Comparison of ENCODE assay signal across 8 cellular contexts in the genomic region with DNA sequence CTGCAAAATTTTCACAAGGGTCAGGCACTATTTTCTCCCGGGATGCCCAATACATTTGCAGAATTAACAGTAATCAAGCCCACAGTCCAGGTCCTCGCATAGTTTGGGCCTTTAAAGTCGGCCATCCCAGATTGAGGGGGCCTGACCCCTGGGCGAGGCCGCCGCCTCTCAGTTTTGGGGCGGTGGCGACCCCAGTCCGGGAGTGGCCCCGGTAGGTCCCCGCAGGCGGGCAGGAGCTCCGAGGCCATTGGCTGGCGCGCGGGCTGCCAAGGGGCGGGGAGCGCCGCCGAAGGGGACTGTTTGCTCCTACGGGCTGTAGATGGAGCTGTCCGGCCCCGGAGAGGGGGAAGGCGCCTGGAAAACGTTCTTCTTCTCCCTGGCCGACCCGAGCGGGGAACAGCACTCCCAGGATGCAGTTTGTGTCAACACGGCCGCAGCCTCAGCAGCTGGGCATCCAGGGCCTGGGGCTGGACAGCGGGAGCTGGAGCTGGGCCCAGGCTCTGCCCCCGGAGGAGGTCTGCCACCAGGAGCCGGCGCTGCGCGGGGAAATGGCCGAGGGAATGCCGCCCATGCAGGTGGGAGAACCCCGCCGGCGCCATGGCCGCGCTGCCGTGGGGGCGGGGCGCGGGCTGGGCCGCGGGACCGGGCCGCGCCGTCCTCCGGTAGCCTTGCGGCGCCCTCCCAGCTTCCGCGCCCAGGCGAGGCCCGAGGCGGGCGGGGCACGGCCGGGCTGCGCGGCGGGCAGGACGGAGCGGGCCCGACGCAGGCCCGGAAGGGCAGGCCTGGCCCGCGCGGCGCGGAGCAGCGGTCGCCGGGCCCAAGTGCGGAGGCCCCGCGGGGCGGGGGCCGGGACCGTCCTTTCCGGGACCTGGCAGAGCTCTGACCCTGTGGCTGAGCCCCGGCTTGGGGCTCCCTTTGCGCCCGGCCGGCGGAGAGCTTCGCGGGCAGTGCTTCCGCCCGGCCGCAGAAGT. TPM values are rescaled to one million over a fixed set of nuclear protein-coding genes. Genes with fewer than 3 reads are reported as not detected.
DNase-seq lines count a peak whose midpoint lies in the region; ATAC-seq, FAIRE-seq and TF ChIP-seq lines count a peak whose summit lies in the region.

A gene (plus strand): TSS at position 367 of the 971 bp plus-strand sequence. CDS start 44 bp downstream, at position 411.

- H3K9me3 ChIP-seq in kidney (ENCODE audit: control insufficient read depth in 1 of 2, low read length in 2 of 2), result no peaks in the 10 kb centered on the region

- H3K36me3 ChIP-seq in kidney (ENCODE audit: control insufficient read depth in 1 of 2, insufficient read depth in 2 of 2, low read length in 2 of 2), result peaks cover 12 to 17% of the 10 kb centered on the region in 2 donors

- H3K27ac ChIP-seq in kidney (ENCODE audit: low read depth in 2 of 2, low read length in 2 of 2), result peak within 1 kb of the TSS; percentile 86 to 87

- peak within 1 kb of the TSS; percentile 87 to 93 for H3K9ac ChIP-seq in kidney (ENCODE audit: low read length in 2 of 2)

- TF ChIP-seq CTCF in AG09309 (IDR thresholded peaks at IDR 0.05; ENCODE audit: control insufficient read depth, insufficient read depth, low read depth, low read length, missing control alignments), result peak; percentile 81
- peak; percentile 50 for TF ChIP-seq CTCF in kidney (IDR thresholded peaks at IDR 0.05; ENCODE audit: borderline replicate concordance, extremely low read depth, insufficient read depth)

- FAIRE-seq in kidney (lab: Jason Lieb, UNC), result no peak

- peak within 1 kb of the TSS; percentile 76 for H3K4me3 ChIP-seq in AG09309 (ENCODE audit: control insufficient read depth, low read depth, low read length)
- peak within 1 kb of the TSS; percentile 79 to 92 for H3K4me3 ChIP-seq in kidney (ENCODE audit: low read length in 2 of 2)

- DNase-seq in AG09309 (ENCODE audit: low read depth), result peak; percentile 57
- peak; percentile 85 for DNase-seq in NCI-H2196 treated with DMSO at 0.1 percent for 48 hours (lab: John Stamatoyannopoulos, UW; ENCODE audit: unreplicated experiment)
- DNase-seq in cerebellar cortex (ENCODE audit: low spot score), result peak; percentile 91
- peak; percentile 94 for DNase-seq in kidney
- DNase-seq in stimulated activated CD4-positive, alpha-beta T cell treated with anti-CD3 and anti-CD28 coated beads, Interleukin-15, amount 100 ng/mL, for 24 hours, result peak; percentile 90

- intact Hi-C loops in kidney (cut with DNase I), result no loop called here

- H3K4me1 ChIP-seq in kidney (ENCODE audit: control insufficient read depth in 1 of 2, insufficient read depth in 1 of 2, low read depth in 1 of 2, low read length in 2 of 2), result peaks cover 5 to 11% of the 10 kb centered on the region in 2 donors

- ATAC-seq in GM18873 (IDR thresholded peaks at IDR 0.05; ENCODE audit: low FRiP score, unreplicated experiment), result peak; percentile 84
- ATAC-seq in HG03139 (IDR thresholded peaks at IDR 0.05; ENCODE audit: unreplicated experiment), result peak; percentile 89
- peak; percentile 91 for ATAC-seq in activated CD4-positive, CD25-positive, alpha-beta regulatory T cell treated with anti-CD3 and anti-CD28 coated beads, Interleukin-2, amount 50 U/mL, for 24 hours

RNA-seq across cellular contexts. Expression of the gene that starts here (rescaled TPM):
- 24.5 TPM for total RNA-seq in kidney
- 9.3 TPM for polyA plus RNA-seq in kidney (ENCODE audit: insufficient read depth, low read depth, low replicate concordance)

Comparison
In these comparisons a context has a peak if more than half of its experiments do, and no peak if none do; other contexts are left out.
1. Peak in every context shown above with its lines: DNase-seq, ATAC-seq, H3K4me3 ChIP-seq and H3K27ac ChIP-seq.